27 cellular contexts compared by ENCODE assay signal in the genomic region with DNA sequence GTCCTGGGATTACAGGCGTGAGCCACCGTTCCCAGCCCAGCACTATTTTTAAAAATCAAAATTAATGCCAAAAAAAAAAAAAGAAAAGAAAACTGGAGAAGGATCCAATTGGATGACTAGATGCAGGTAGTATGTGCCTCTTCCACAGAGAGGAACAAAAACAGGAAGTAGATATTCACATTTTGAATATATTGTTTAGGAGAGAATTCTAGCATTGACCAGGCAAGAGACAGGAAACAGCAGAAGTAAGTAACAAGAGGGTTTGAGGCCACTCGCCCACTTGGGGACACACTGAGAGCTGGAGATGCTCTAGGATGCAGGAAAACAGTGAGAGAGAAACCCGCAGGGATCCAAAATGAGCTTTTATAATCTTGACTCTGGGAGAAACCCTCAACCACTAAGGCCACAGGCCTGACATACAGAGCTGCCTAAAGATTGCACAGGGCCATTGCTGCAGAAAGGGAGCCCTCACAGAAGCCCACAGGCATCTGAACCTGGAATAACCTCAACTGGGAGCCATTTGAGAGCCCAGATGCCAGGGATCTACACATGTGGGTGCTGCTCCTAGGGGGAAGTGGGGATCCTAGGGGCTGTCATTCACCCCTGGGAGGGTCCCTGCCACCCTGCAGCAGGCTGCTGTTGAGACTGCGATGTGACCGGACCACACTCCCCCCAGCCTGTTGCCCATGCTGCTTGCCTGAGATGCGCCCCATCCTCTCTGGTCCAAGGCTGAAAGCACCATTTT. TPM values are rescaled to one million over a fixed set of nuclear protein-coding genes. Genes with fewer than 3 reads are reported as not detected.
"Had no signal": no experiment of that assay in that cellular context is flagged by ENCODE, and none has a peak within 500 bp of the region (broad histone marks: within the 10 kb centered on the region; RNA-seq: fewer than 3 reads in every experiment).

No MANE protein-coding gene starts in this region.

- ATAC-seq: left colon; left ventricle myocardium superior; psoas muscle; sciatic nerve; stimulated activated memory B cell treated with anti-CD40 and anti-IgM and Interleukin-4, amounts not matched to agents 10 μg/mL and 1 μg/mL and 100 μg/mL, for 72 hours; stimulated activated naive CD8-positive, alpha-beta T cell treated with anti-CD3 and anti-CD28 coated beads, Interleukin-15, amount 100 ng/mL, for 72 hours had no signal

- H3K36me3 ChIP-seq: spleen had no signal

- H3K27me3 ChIP-seq: hepatocyte, testis, tibial nerve had no signal

- H3K4me3 ChIP-seq: coronary artery, hepatocyte, psoas muscle, spleen, testis, tibial nerve had no signal

- H2AFZ ChIP-seq: hepatocyte had no signal

- H3K27ac ChIP-seq: coronary artery, hepatocyte, psoas muscle, spleen, testis, tibial nerve had no signal

- DNase-seq: effector CD4-positive, alpha-beta T cell; foreskin melanocyte; kidney; left colon; left ventricle myocardium superior; mesendoderm; naive B cell; psoas muscle; retina; spleen; stimulated activated CD4-positive, alpha-beta T cell treated with anti-CD3 and anti-CD28 coated beads, Interleukin-15, amount 100 ng/mL, for 24 hours; stimulated activated CD4-positive, alpha-beta T cell treated with anti-CD3 and anti-CD28 coated beads, Interleukin-1b, Interleukin-23, amount 100 ng/mL, for 48 hours; stimulated activated CD4-positive, alpha-beta T cell treated with anti-CD3 and anti-CD28 coated beads, Interleukin-4, amount 100 ng/mL, for 24 hours; stimulated activated naive CD8-positive, alpha-beta T cell treated with anti-CD3 and anti-CD28 coated beads, Interleukin-15, amount 100 ng/mL, for 72 hours; testis had no signal

- H3K4me1 ChIP-seq: psoas muscle, spleen, testis, tibial nerve had no signal

- H3K4me2 ChIP-seq: hepatocyte had no signal

- H3K9me3 ChIP-seq: psoas muscle, testis, tibial nerve had no signal

RNA-seq across cellular contexts. Expression of gene IGFL2, which starts 28.2 kb away (rescaled TPM):
- total RNA-seq: dermis microvascular lymphatic vessel endothelial cell, kidney, left colon, left ventricle myocardium superior, lung microvascular endothelial cell, psoas muscle, skeletal muscle tissue, spleen, subcutaneous adipose tissue, ureter had no signal
- polyA plus RNA-seq: psoas muscle, spleen had no signal

RNA-seq across cellular contexts. Expression of gene IGFL3, which starts 51.8 kb away (rescaled TPM):
- total RNA-seq: dermis microvascular lymphatic vessel endothelial cell, kidney, left colon, left ventricle myocardium superior, lung microvascular endothelial cell, omental fat pad, psoas muscle, sciatic nerve, skeletal muscle tissue, spleen, subcutaneous adipose tissue, testis, tibial nerve, ureter had no signal
- polyA plus RNA-seq: esophagus, psoas muscle, spleen had no signal

RNA-seq across cellular contexts. Expression of gene IGFL1, which starts 53.3 kb away (rescaled TPM):
- total RNA-seq: dermis microvascular lymphatic vessel endothelial cell, hepatocyte, kidney, left colon, left ventricle myocardium superior, lung microvascular endothelial cell, omental fat pad, psoas muscle, sciatic nerve, skeletal muscle tissue, spleen, subcutaneous adipose tissue, tibial nerve had no signal
- polyA plus RNA-seq: hepatocyte, psoas muscle, spleen had no signal
